ENCODE assay signal across 19 cellular contexts in the genomic region with DNA sequence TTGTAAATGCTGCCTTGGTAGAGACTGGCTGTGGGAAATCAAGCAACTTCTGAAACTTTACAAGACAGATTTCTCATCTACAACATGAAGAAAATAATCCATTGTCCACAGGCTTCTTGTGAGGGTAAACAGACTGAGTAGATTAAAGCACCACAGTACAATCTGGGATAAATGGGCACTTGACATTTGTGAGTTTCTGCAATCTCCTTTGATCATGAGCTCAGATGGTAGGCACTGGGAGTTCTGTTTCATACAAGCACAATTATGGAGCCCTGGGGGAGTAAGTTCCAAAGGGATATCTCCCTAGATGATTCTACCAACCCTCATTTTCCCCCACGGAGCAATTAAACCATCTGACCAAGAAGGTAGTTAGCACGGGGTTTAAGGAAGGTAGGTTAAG.
A peak's percentile ranks its signal among the peaks of the same experiment; 100 is the strongest.
DNase-seq lines count a peak whose midpoint lies in the region; ATAC-seq and TF ChIP-seq lines count a peak whose summit lies in the region.
"Had no signal": no experiment of that assay in that cellular context is flagged by ENCODE, and none has a peak within 500 bp of the region (broad histone marks: within the 10 kb centered on the region; RNA-seq: fewer than 3 reads in every experiment).

No MANE protein-coding gene starts in this region.

- no peaks in the 10 kb centered on the region for H3K36me3 Mint-ChIP-seq in type B pancreatic cell
- H3K36me3 Mint-ChIP-seq: naive thymus-derived CD8-positive, alpha-beta T cell; stimulated activated naive B cell treated with anti-CD40 and anti-IgM and Interleukin-4, amounts not matched to agents 10 μg/mL and 1 μg/mL and 100 μg/mL, for 72 hours had no signal

- H3K27ac ChIP-seq in HEK293 (ENCODE audit: extremely low read depth, low read depth, low read length): no peak overlapping the region
- H3K27ac ChIP-seq: colonic mucosa, HL-60, parathyroid adenoma, right lobe of liver had no signal

- H3K4me3 Mint-ChIP-seq in type B pancreatic cell: peak overlapping the region; percentile 44
- H3K4me3 Mint-ChIP-seq: naive thymus-derived CD8-positive, alpha-beta T cell; stimulated activated naive B cell treated with anti-CD40 and anti-IgM and Interleukin-4, amounts not matched to agents 10 μg/mL and 1 μg/mL and 100 μg/mL, for 72 hours had no signal

- H3K4me3 ChIP-seq in HEK293 (ENCODE audit: low read depth, low read length) (no peak overlapping the region), adipocyte (ENCODE audit: low read length) (peak overlapping the region; percentile 82), fibroblast of villous mesenchyme (ENCODE audit: low read depth, low read length) (peak overlapping the region; percentile 53)
- H3K4me3 ChIP-seq: colonic mucosa, HAP-1, right lobe of liver had no signal

- H3K27me3 ChIP-seq in adipocyte (replicated peaks; ENCODE audit: control insufficient read depth, insufficient read depth, low read length): no peaks in the 10 kb centered on the region
- H3K27me3 ChIP-seq: colonic mucosa, right lobe of liver had no signal

- POLR2A ChIA-PET in HEK293 (lab: Yijun Ruan, JAX): no interaction called here

- no peak for ATAC-seq in GM18909 (IDR thresholded peaks at IDR 0.05; ENCODE audit: poor library complexity, unreplicated experiment)
- ATAC-seq: naive thymus-derived CD8-positive, alpha-beta T cell; right lobe of liver; stimulated activated naive B cell treated with anti-CD40 and anti-IgM and Interleukin-4, amounts not matched to agents 10 μg/mL and 1 μg/mL and 100 μg/mL, for 72 hours had no signal

- CTCF ChIA-PET in HEK293 (lab: Yijun Ruan, JAX): interaction anchor here (0.6 kb wide), 2 partner anchors 556 to 907 kb away, joined by 3 to 5 read pairs; no protein-coding TSS in a partner anchor

- peaks cover 23% of the 10 kb centered on the region for H3K4me1 Mint-ChIP-seq in type B pancreatic cell (ENCODE audit: unreplicated experiment)
- H3K4me1 Mint-ChIP-seq: stimulated activated naive B cell treated with anti-CD40 and anti-IgM and Interleukin-4, amounts not matched to agents 10 μg/mL and 1 μg/mL and 100 μg/mL, for 72 hours had no signal

- H3K4me1 ChIP-seq in HEK293 (ENCODE audit: control insufficient read depth, insufficient read depth, low read length) (no peaks in the 10 kb centered on the region), adipocyte (ENCODE audit: control insufficient read depth, insufficient read depth, low read length) (peaks cover 61% of the 10 kb centered on the region)
- H3K4me1 ChIP-seq: colonic mucosa, HAP-1, parathyroid adenoma, right lobe of liver had no signal

- H3K27ac Mint-ChIP-seq in type B pancreatic cell: no peak overlapping the region
- H3K27ac Mint-ChIP-seq: naive thymus-derived CD8-positive, alpha-beta T cell; stimulated activated naive B cell treated with anti-CD40 and anti-IgM and Interleukin-4, amounts not matched to agents 10 μg/mL and 1 μg/mL and 100 μg/mL, for 72 hours had no signal

- H3K9me3 Mint-ChIP-seq in type B pancreatic cell: no peaks in the 10 kb centered on the region
- H3K9me3 Mint-ChIP-seq: stimulated activated naive B cell treated with anti-CD40 and anti-IgM and Interleukin-4, amounts not matched to agents 10 μg/mL and 1 μg/mL and 100 μg/mL, for 72 hours had no signal

- DNase-seq in adipocyte (ENCODE audit: low read depth): peak; percentile 36
- peak; percentile 25 for DNase-seq in fibroblast of villous mesenchyme (ENCODE audit: low read depth)
- DNase-seq in type B pancreatic cell (ENCODE audit: extremely low spot score, unreplicated experiment): no peak
- no peak for DNase-seq in NCI-H748 treated with DMSO at 0.1 percent for 48 hours (lab: John Stamatoyannopoulos, UW)
- DNase-seq in activated CD4-positive, alpha-beta T cell treated with anti-CD3 and anti-CD28 coated beads, Interleukin-2, amount 50 U/mL, for 48 hours: no peak
- DNase-seq: aorta; C1 segment of cervical spinal cord; colonic mucosa; MM.1S; naive thymus-derived CD8-positive, alpha-beta T cell; NCI-H446 treated with DMSO at 0.1 percent for 48 hours; right lobe of liver; stimulated activated naive B cell treated with anti-CD40 and anti-IgM and Interleukin-4, amounts not matched to agents 10 μg/mL and 1 μg/mL and 100 μg/mL, for 72 hours; T-helper 1 cell had no signal

- H3K27me3 Mint-ChIP-seq in type B pancreatic cell: peaks cover 43% of the 10 kb centered on the region

- TF ChIP-seq CTCF in HEK293 (tag by site-specific recombination; IDR thresholded peaks at IDR 0.05) (no peak), fibroblast of villous mesenchyme (IDR thresholded peaks at IDR 0.05; ENCODE audit: insufficient read depth, low read depth, low read length) (no peak), type B pancreatic cell (conservative IDR thresholded peaks at IDR 0.05) (no peak)

- H3K36me3 ChIP-seq in HEK293 (ENCODE audit: control insufficient read depth in 2 of 2, insufficient read depth in 1 of 2, low read length in 2 of 2) (no peaks in the 10 kb centered on the region), adipocyte (ENCODE audit: control insufficient read depth, insufficient read depth, low read length, severe bottlenecking) (no peaks in the 10 kb centered on the region)
- H3K36me3 ChIP-seq: colonic mucosa, HAP-1, right lobe of liver had no signal

- H3K9ac ChIP-seq in adipocyte (ENCODE audit: low read length): peak overlapping the region; percentile 90
- H3K9ac ChIP-seq: parathyroid adenoma had no signal

- no peaks in the 10 kb centered on the region for H3K9me3 ChIP-seq in HEK293 (ENCODE audit: control insufficient read depth, insufficient read depth, low read depth, low read length)
- no peaks in the 10 kb centered on the region for H3K9me3 ChIP-seq in adipocyte (ENCODE audit: control insufficient read depth, low read length)
- H3K9me3 ChIP-seq: colonic mucosa, HAP-1, right lobe of liver had no signal

TF ChIP-seq in HEK293, 187 proteins besides CTCF, POLR2A, EP300 and RAD21:
- TF ChIP-seq GLIS1 (tag by site-specific recombination; IDR thresholded peaks at IDR 0.05) (peak; percentile 41), ZNF221 (tag by site-specific recombination; IDR thresholded peaks at IDR 0.05; ENCODE audit: borderline replicate concordance) (no peak)

Comparison
In these comparisons a context has a peak if more than half of its experiments do, and no peak if none do; other contexts are left out.
1. DNase-seq: peak in adipocyte (single experiment) and fibroblast of villous mesenchyme (single experiment); none in type B pancreatic cell (single experiment), NCI-H748 treated with DMSO at 0.1 percent for 48 hours (single experiment) and activated CD4-positive, alpha-beta T cell treated with anti-CD3 and anti-CD28 coated beads, Interleukin-2, amount 50 U/mL, for 48 hours (0 of 2).